Comparison of ENCODE assay signal across 1 cellular context in genomic region chr19:15072930-15073647, GRCh38.
TF ChIP-seq lines count a peak whose summit lies in the region.

No MANE protein-coding gene starts in this region.

TF ChIP-seq in HepG2, 621 proteins besides CTCF, POLR2A, EP300 and RAD21 (continues in another document):
- TF ChIP-seq EHMT2 (IDR thresholded peaks at IDR 0.05; ENCODE audit: borderline replicate concordance, low read depth, low read length) (no peak), ZFP90 (CRISPR knock-in tag; IDR thresholded peaks at IDR 0.05; ENCODE audit: borderline replicate concordance) (0 out of 2 replicates have a peak, but pooled peaks have one; percentile 27), TRIM24 (CRISPR knock-in tag; IDR thresholded peaks at IDR 0.05) (peak; percentile 73; the same call in 1 of the 2 replicates), ZNF292 (CRISPR knock-in tag; IDR thresholded peaks at IDR 0.05; ENCODE audit: borderline replicate concordance, low read depth) (peak; percentile 56; the same call in 1 of the 2 replicates), ZBTB7A (CRISPR knock-in tag; IDR thresholded peaks at IDR 0.05) (peak; percentile 39; the same call in 1 of the 2 replicates), FOXP4 (CRISPR knock-in tag; IDR thresholded peaks at IDR 0.05) (peak; percentile 34; the same call in 1 of the 2 replicates), ERF (CRISPR knock-in tag; IDR thresholded peaks at IDR 0.05) (0 out of 2 replicates have a peak, but pooled peaks have one; percentile 20), ZNF777 (CRISPR knock-in tag; IDR thresholded peaks at IDR 0.05) (no peak), TBX2 (CRISPR knock-in tag; IDR thresholded peaks at IDR 0.05; ENCODE audit: borderline replicate concordance) (no peak), ZBTB38 (CRISPR knock-in tag; IDR thresholded peaks at IDR 0.05) (0 out of 2 replicates have a peak, but pooled peaks have one; percentile 36), PBX2 (CRISPR knock-in tag; IDR thresholded peaks at IDR 0.05) (no peak), KDM5B (CRISPR knock-in tag; IDR thresholded peaks at IDR 0.05; ENCODE audit: borderline replicate concordance) (peak; percentile 74; the same call in 1 of the 2 replicates), ZFP62 (CRISPR knock-in tag; IDR thresholded peaks at IDR 0.05) (no peak), FOXO1 (CRISPR knock-in tag; IDR thresholded peaks at IDR 0.05) (peak; percentile 46; the same call in 1 of the 2 replicates), ARID3A (IDR thresholded peaks at IDR 0.05; ENCODE audit: low read depth, low read length) (no peak), ZBTB25 (CRISPR knock-in tag; IDR thresholded peaks at IDR 0.05) (no peak), BATF2 (CRISPR knock-in tag; IDR thresholded peaks at IDR 0.05) (no peak), MLX (CRISPR knock-in tag; IDR thresholded peaks at IDR 0.05) (0 out of 2 replicates have a peak, but pooled peaks have one; percentile 43), ZNF124 (CRISPR knock-in tag; IDR thresholded peaks at IDR 0.05) (no peak), EZH2 (conservative IDR thresholded peaks at IDR 0.05; ENCODE audit: low read depth, low read length) (no peak), GLMP (CRISPR knock-in tag; IDR thresholded peaks at IDR 0.05; ENCODE audit: borderline replicate concordance) (no peak), RERE (CRISPR knock-in tag; IDR thresholded peaks at IDR 0.05; ENCODE audit: low read depth) (no peak), ZNF710 (CRISPR knock-in tag; IDR thresholded peaks at IDR 0.05; ENCODE audit: borderline replicate concordance) (peak; percentile 35; the same call in 1 of the 2 replicates), MIER3 (CRISPR knock-in tag; IDR thresholded peaks at IDR 0.05; ENCODE audit: borderline replicate concordance) (no peak), ATF2 (CRISPR knock-in tag; IDR thresholded peaks at IDR 0.05) (no peak), DZIP1 (CRISPR knock-in tag; IDR thresholded peaks at IDR 0.05) (no peak), NCOA2 (CRISPR knock-in tag; IDR thresholded peaks at IDR 0.05) (no peak), E2F5 (CRISPR knock-in tag; conservative IDR thresholded peaks at IDR 0.05) (no peak), HINFP (CRISPR knock-in tag; IDR thresholded peaks at IDR 0.05; ENCODE audit: low read depth) (no peak)
